ENCODE assay signal across 29 cellular contexts in genomic region chr9:33460854-33461253, GRCh38. TPM values are rescaled to one million over a fixed set of nuclear protein-coding genes. Genes with fewer than 3 reads are reported as not detected.
DNase-seq lines count a peak whose midpoint lies in the region; ATAC-seq and TF ChIP-seq lines count a peak whose summit lies in the region.
"Had no signal": no experiment of that assay in that cellular context is flagged by ENCODE, and none has a peak within 500 bp of the region (broad histone marks: within the 10 kb centered on the region; RNA-seq: fewer than 3 reads in every experiment).

No MANE protein-coding gene starts in this region.

- H3K4me1 ChIP-seq in Panc1 (ENCODE audit: control insufficient read depth, insufficient read depth, low read length) = peaks cover 7% of the 10 kb centered on the region; the same call in 1 of the 2 replicates
- H3K4me1 ChIP-seq: neural progenitor cell, parathyroid adenoma, SJSA1, upper lobe of right lung had no signal

- H3K4me3 ChIP-seq in Panc1 (ENCODE audit: low read depth in 2 of 2, low read length in 2 of 2) = no peak overlapping the region
- H3K4me3 ChIP-seq in skin epidermis = no peak overlapping the region
- H3K4me3 ChIP-seq: neural progenitor cell, SJSA1, upper lobe of right lung had no signal

- peaks cover 23% of the 10 kb centered on the region for H3K36me3 Mint-ChIP-seq in central memory CD8-positive, alpha-beta T cell (ENCODE audit: insufficient read depth)

- ATAC-seq in Panc1 = 0 out of 2 replicates have a peak, but pooled peaks have one; percentile 1
- no peak for ATAC-seq in central memory CD8-positive, alpha-beta T cell (replicated peaks; ENCODE audit: extremely low read depth, poor library complexity, severe bottlenecking)
- no peak for ATAC-seq in GM18511 (IDR thresholded peaks at IDR 0.05; ENCODE audit: unreplicated experiment)
- no peak for ATAC-seq in Right ventricle myocardium superior (ENCODE audit: poor library complexity)
- ATAC-seq: left lobe of liver, upper lobe of right lung, WTC11 had no signal

- POLR2A ChIA-PET in Panc1 (lab: Charles Lee) = interaction anchor here (0.8 kb wide), 1 partner anchor 13 kb away, joined by 3 read pairs; the partner anchor contains the start of gene NOL6

- in situ Hi-C loops in Panc1 (cut with HindIII; ENCODE audit: low pct_unique_long_range_greater_than_20kb, low sequenced_read_pairs) = no loop called here

- H3K27me3 ChIP-seq in Panc1 (ENCODE audit: control insufficient read depth, insufficient read depth, low read length) = no peaks in the 10 kb centered on the region
- H3K27me3 ChIP-seq: neural progenitor cell, SJSA1, upper lobe of right lung had no signal

- no peak overlapping the region for H3K4me3 Mint-ChIP-seq in central memory CD8-positive, alpha-beta T cell
- H3K4me3 Mint-ChIP-seq: H9, immature natural killer cell, neural progenitor cell, WTC11 had no signal

- no peak overlapping the region for H3K27ac ChIP-seq in Panc1 (ENCODE audit: low read length)
- H3K27ac ChIP-seq in skin epidermis = peak overlapping the region in 16 of 21 experiments; percentile 39 to 82 (median 66)
- H3K27ac ChIP-seq: C4-2B, neural progenitor cell, parathyroid adenoma, SJSA1, upper lobe of right lung had no signal

- no peaks in the 10 kb centered on the region for H3K27me3 Mint-ChIP-seq in central memory CD8-positive, alpha-beta T cell

- peaks cover 13% of the 10 kb centered on the region for H3K36me3 ChIP-seq in Panc1 (ENCODE audit: control insufficient read depth, insufficient read depth, low read length)
- H3K36me3 ChIP-seq: neural progenitor cell had no signal

- no peak for TF ChIP-seq CTCF in Panc1 (IDR thresholded peaks at IDR 0.05)

- H3K4me1 Mint-ChIP-seq in central memory CD8-positive, alpha-beta T cell = peaks cover 21% of the 10 kb centered on the region
- H3K4me1 Mint-ChIP-seq: immature natural killer cell, neural progenitor cell, WTC11 had no signal

- intact Hi-C loops in Panc1 (cut with micrococcal nuclease; ENCODE audit: unreplicated experiment) (no loop called here), Right ventricle myocardium superior (cut with DNase I) (loop anchor here (10.0 kb wide), 2 partner anchors 86 to 176 kb away; no protein-coding TSS in a partner anchor)

- no peaks in the 10 kb centered on the region for H3K9me3 Mint-ChIP-seq in central memory CD8-positive, alpha-beta T cell
- H3K9me3 Mint-ChIP-seq: H9, immature natural killer cell, neural progenitor cell, WTC11 had no signal

- no peaks in the 10 kb centered on the region for H3K9me3 ChIP-seq in Panc1 (ENCODE audit: control insufficient read depth, insufficient read depth, low read depth, low read length)
- H3K9me3 ChIP-seq: SJSA1, upper lobe of right lung had no signal

- peak overlapping the region; percentile 16 for H3K27ac Mint-ChIP-seq in central memory CD8-positive, alpha-beta T cell (ENCODE audit: low read depth)
- H3K27ac Mint-ChIP-seq: H9, immature natural killer cell, neural progenitor cell, WTC11 had no signal

- CTCF ChIA-PET in Panc1 (lab: Charles Lee) = interaction anchor here (0.6 to 1.1 kb wide), 2 partner anchors 38 to 163 kb away, joined by 3 read pairs; no protein-coding TSS in a partner anchor

- peak; percentile 55 for DNase-seq in activated CD8-positive, alpha-beta memory T cell treated with anti-CD3 and anti-CD28 coated beads for 24 hours
- no peak for DNase-seq in activated CD8-positive, alpha-beta memory T cell treated with anti-CD3 and anti-CD28 coated beads, Interleukin-2, amount 50 U/mL, for 4 hours
- DNase-seq in Panc1 (ENCODE audit: low read depth, low spot score) (no peak), NCI-H345 (lab: John Stamatoyannopoulos, UW) (no peak), Right ventricle myocardium superior (no peak)
- no peak for DNase-seq in central memory CD8-positive, alpha-beta T cell (ENCODE audit: low spot score in 2 of 2)
- DNase-seq: activated effector memory CD4-positive, alpha-beta T cell treated with Interleukin-2 at 50 U/mL for 16 hours; effector CD4-positive, alpha-beta T cell; EL; H9; immature natural killer cell; NCI-H446 treated with DMSO at 0.1 percent for 48 hours; NCI-H774; small intestine; stimulated activated naive CD4-positive, alpha-beta T cell treated with Interleukin-2 at 50 U/mL for 16 hours; upper lobe of right lung had no signal

- no TSS peak for BruUV-seq in Panc1 (replicated peaks; lab: Mats Ljungman, UMichigan)

RNA-seq across cellular contexts. Expression of gene NOL6, which starts 12.9 kb away (rescaled TPM):
- total RNA-seq in Panc1 (2021; ENCODE audit: unreplicated experiment) = 75.1 TPM
- polyA plus RNA-seq in Panc1 (2012; ENCODE audit: insufficient read length) = 42.0 TPM
- 13.0 TPM for total RNA-seq in Right ventricle myocardium superior

RNA-seq across cellular contexts. Expression of gene AQP3, which starts 13.5 kb away (rescaled TPM):
- total RNA-seq in Panc1 (2021; ENCODE audit: unreplicated experiment) (1.0 TPM), Right ventricle myocardium superior (16.3 TPM)
- polyA plus RNA-seq in Panc1 (2012; ENCODE audit: insufficient read length) = 2.3 TPM
- total RNA-seq: SJSA1 had no signal

RNA-seq across cellular contexts. Expression of gene AQP7, which starts 58.5 kb away (rescaled TPM):
- 0.26 TPM for total RNA-seq in Panc1 (2021; ENCODE audit: unreplicated experiment)
- not detected for polyA plus RNA-seq in Panc1 (2012; ENCODE audit: insufficient read length)
- 155 TPM for total RNA-seq in Right ventricle myocardium superior
- total RNA-seq: A172, bronchial epithelial cell, glomerular endothelial cell, H9, HT1080, SJSA1, temporal lobe had no signal
- polyA plus RNA-seq: immature natural killer cell had no signal

Comparison
In these comparisons a context has a peak if more than half of its experiments do, and no peak if none do; other contexts are left out.
1. RNA of gene AQP7, which starts 58.5 kb away (total RNA-seq): 155 TPM in Right ventricle myocardium superior (single experiment); 0.26 TPM in Panc1 (single experiment); every median in the first group is over 100 times any median in the second.